Comparison of ENCODE assay signal across 9 cellular contexts in genomic region chr11:34512810-34513673, GRCh38. TPM values are rescaled to one million over a fixed set of nuclear protein-coding genes. Genes with fewer than 3 reads are reported as not detected.
DNase-seq lines count a peak whose midpoint lies in the region; TF ChIP-seq lines count a peak whose summit lies in the region.
"Had no signal": no experiment of that assay in that cellular context is flagged by ENCODE, and none has a peak within 500 bp of the region (broad histone marks: within the 10 kb centered on the region; RNA-seq: fewer than 3 reads in every experiment).

No MANE protein-coding gene starts in this region.

- H3K27me3 ChIP-seq in H7 (ENCODE audit: control insufficient read depth, insufficient read depth, low read length) (no peaks in the 10 kb centered on the region), MG63 (no peaks in the 10 kb centered on the region)
- H3K27me3 ChIP-seq: BLaER1 had no signal

- H3K36me3 ChIP-seq in H7 (replicated peaks; ENCODE audit: control insufficient read depth, insufficient read depth, low read length) (no peaks in the 10 kb centered on the region), MG63 (no peaks in the 10 kb centered on the region)
- H3K36me3 ChIP-seq: BLaER1 had no signal

- H3K9me3 ChIP-seq in MG63: no peaks in the 10 kb centered on the region
- H3K9me3 ChIP-seq: BLaER1 had no signal

- peak; percentile 85 for TF ChIP-seq CTCF in VCaP (conservative IDR thresholded peaks at IDR 0.05)

- no peak overlapping the region for H3K4me3 ChIP-seq in H7 (ENCODE audit: insufficient read depth, low read depth, low read length)
- no peak overlapping the region for H3K4me3 ChIP-seq in MG63
- H3K4me3 ChIP-seq: BLaER1 had no signal

- peak; percentile 7 for DNase-seq in DMS153 (lab: John Stamatoyannopoulos, UW)
- no peak for DNase-seq in DMS153 treated with DMSO at 0.1 percent for 48 hours (lab: John Stamatoyannopoulos, UW; ENCODE audit: unreplicated experiment)
- peak; percentile 82 for DNase-seq in H7
- peak; percentile 49 for DNase-seq in MG63
- DNase-seq in caudate nucleus (lab: John Stamatoyannopoulos, UW): peak in 43 of 61 donors; percentile 3 to 62 (median 21)
- DNase-seq in left kidney (ENCODE audit: low read depth, low spot score): peak; percentile 74
- DNase-seq in stimulated activated CD8-positive, alpha-beta memory T cell treated with anti-CD3 and anti-CD28 coated beads, Interleukin-15, amount 100 ng/mL, for 48 hours (ENCODE audit: low read depth in 2 of 2): peak; percentile 16 to 23

- H3K27ac ChIP-seq in VCaP (peak overlapping the region; percentile 73), caudate nucleus (ENCODE audit: low read depth, low read length) (no peak overlapping the region)
- H3K27ac ChIP-seq: BLaER1 had no signal

RNA-seq across cellular contexts. Expression of gene ELF5, which starts 0.6 kb away (rescaled TPM):
- total RNA-seq in H7 (2014; rRNA removed; shearing (Covaris generic)): not detected in 2 replicates
- total RNA-seq in MG63 (2014; rRNA removed; shearing (Covaris generic); ENCODE audit: low replicate concordance): not detected in 2 replicates
